In the genomic region with DNA sequence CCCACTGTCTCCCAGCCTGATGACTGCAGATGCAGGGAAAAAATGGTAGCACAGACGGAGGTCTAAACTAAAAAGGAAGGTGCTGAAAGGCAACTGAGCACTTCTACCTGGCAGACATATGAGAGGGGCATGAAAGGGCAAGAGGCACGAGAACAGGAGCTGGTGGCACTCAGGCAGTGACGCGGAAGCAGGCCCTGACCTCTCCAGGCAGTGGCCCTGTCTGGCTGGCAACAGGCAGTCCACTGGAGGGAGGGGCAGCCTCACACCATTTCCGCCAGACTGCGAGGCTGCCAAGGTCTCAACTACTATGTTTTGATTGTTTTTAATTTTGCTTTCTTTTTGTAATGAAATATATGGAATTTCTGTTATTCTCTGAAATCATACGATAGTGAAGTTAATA, we compare ENCODE assay signal across 1 cellular context.
TF ChIP-seq lines count a peak whose summit lies in the region.

No MANE protein-coding gene starts in this region.

TF ChIP-seq in WTC11, 78 proteins besides CTCF, POLR2A, EP300 and RAD21 (continued from another document):
- TF ChIP-seq, protein P1, sequence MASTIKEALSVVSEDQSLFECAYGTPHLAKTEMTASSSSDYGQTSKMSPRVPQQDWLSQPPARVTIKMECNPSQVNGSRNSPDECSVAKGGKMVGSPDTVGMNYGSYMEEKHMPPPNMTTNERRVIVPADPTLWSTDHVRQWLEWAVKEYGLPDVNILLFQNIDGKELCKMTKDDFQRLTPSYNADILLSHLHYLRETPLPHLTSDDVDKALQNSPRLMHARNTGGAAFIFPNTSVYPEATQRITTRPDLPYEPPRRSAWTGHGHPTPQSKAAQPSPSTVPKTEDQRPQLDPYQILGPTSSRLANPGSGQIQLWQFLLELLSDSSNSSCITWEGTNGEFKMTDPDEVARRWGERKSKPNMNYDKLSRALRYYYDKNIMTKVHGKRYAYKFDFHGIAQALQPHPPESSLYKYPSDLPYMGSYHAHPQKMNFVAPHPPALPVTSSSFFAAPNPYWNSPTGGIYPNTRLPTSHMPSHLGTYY (CRISPR knock-in tag; IDR thresholded peaks at IDR 0.05), result no peak
- TF ChIP-seq ZNF263 (CRISPR knock-in tag; IDR thresholded peaks at IDR 0.05; ENCODE audit: low read depth), result no peak
